In the genomic region with DNA sequence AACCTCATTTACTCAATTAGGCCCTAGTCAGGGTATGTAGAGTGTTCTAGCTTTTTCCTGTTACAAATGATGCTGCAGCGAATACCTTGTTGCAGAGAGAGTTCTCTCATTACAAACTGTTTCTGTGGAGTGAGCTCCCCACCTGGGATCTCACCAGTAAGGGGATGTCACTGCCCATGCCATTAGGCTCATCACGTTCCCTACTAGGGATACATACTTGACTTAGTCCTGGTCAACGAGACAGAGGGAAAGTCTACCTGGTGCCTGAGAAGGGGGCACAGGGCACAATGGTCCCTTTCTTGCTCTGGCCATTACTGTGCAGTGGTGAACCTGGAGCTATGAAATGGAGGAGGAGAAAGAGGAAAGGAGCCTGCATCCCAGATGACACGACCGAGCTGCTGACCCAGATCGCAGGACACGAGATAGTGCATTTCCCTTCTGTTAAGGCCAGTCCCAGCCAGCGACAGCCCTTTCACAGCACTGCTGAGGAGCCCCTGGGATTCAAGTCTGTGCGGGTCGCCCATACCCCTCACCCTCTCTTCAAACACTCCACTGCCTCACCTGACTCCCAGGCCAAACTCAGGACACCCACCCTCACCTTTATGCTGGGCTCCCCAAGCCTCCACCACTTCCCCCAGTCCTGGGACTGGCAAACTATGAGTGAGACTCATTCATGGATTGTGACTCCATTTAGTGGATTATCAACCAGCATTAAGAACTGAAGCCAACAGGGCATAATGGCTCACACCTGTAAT, we compare ENCODE assay signal across 21 cellular contexts. TPM values are rescaled to one million over a fixed set of nuclear protein-coding genes. Genes with fewer than 3 reads are reported as not detected.
DNase-seq lines count a peak whose midpoint lies in the region; ATAC-seq and TF ChIP-seq lines count a peak whose summit lies in the region.
"Had no signal": no experiment of that assay in that cellular context is flagged by ENCODE, and none has a peak within 500 bp of the region (broad histone marks: within the 10 kb centered on the region; RNA-seq: fewer than 3 reads in every experiment).

No MANE protein-coding gene starts in this region.

- no peak for TF ChIP-seq CTCF in Calu3 (IDR thresholded peaks at IDR 0.05; ENCODE audit: unreplicated experiment)
- TF ChIP-seq CTCF in RWPE2 (IDR thresholded peaks at IDR 0.05; ENCODE audit: poor library complexity, severe bottlenecking): no peak
- TF ChIP-seq CTCF in foreskin keratinocyte (conservative IDR thresholded peaks at IDR 0.05): no peak
- no peak for TF ChIP-seq CTCF in smooth muscle cell (IDR thresholded peaks at IDR 0.05; ENCODE audit: borderline replicate concordance, insufficient read depth, poor library complexity, severe bottlenecking)
- TF ChIP-seq CTCF in GM13976 (IDR thresholded peaks at IDR 0.05; ENCODE audit: borderline replicate concordance, control extremely low read depth, extremely low read depth, insufficient read depth, missing control alignments): no peak

- H3K9me3 ChIP-seq in RWPE2 (ENCODE audit: severe bottlenecking) (no peaks in the 10 kb centered on the region), smooth muscle cell (replicated peaks; ENCODE audit: low read depth) (no peaks in the 10 kb centered on the region)
- H3K9me3 ChIP-seq: MG63, sigmoid colon had no signal

- no peaks in the 10 kb centered on the region for H3K9me3 Mint-ChIP-seq in Calu3 (ENCODE audit: low read depth, unreplicated experiment)
- H3K9me3 Mint-ChIP-seq: activated naive CD8-positive, alpha-beta T cell treated with anti-CD3 and anti-CD28 coated beads, Interleukin-2, amount 10 ng/mL, durations not matched to agents 7 days and 5 days had no signal

- DNase-seq in Calu3 (no peak), RWPE2 (ENCODE audit: low spot score) (no peak), foreskin keratinocyte (no peak), smooth muscle cell (lab: John Stamatoyannopoulos, UW; ENCODE audit: unreplicated experiment) (no peak), GM13976 (ENCODE audit: low spot score) (no peak), NAMALWA (ENCODE audit: low spot score) (no peak), NCI-H2227 treated with DMSO at 0.1 percent for 48 hours (lab: John Stamatoyannopoulos, UW) (no peak)
- DNase-seq: activated naive CD8-positive, alpha-beta T cell treated with anti-CD3 and anti-CD28 coated beads, Interleukin-2, amount 10 ng/mL, durations not matched to agents 7 days and 5 days; DMS 273 treated with DMSO at 0.1 percent for 48 hours; erythroblast; GDM1; MG63; NCI-H1694; NCI-H226; occipital lobe; sigmoid colon; stimulated activated CD4-positive, alpha-beta T cell treated with anti-CD3 and anti-CD28 coated beads, Interleukin-2, amount 100 ng/mL, for 24 hours had no signal

- 78% methylated on average over 10 of the region's 10 CpGs for WGBS in smooth muscle cell (ENCODE audit: low lambda C conversion rate)

- H3K27me3 ChIP-seq in RWPE2 (ENCODE audit: insufficient read depth, poor library complexity, severe bottlenecking) (no peaks in the 10 kb centered on the region), foreskin keratinocyte (no peaks in the 10 kb centered on the region), smooth muscle cell (ENCODE audit: low read depth) (no peaks in the 10 kb centered on the region)
- H3K27me3 ChIP-seq: MG63, sigmoid colon had no signal

- peaks cover 8% of the 10 kb centered on the region for H3F3A ChIP-seq in smooth muscle cell (ENCODE audit: low read depth)

- no peak overlapping the region for H3K9ac ChIP-seq in smooth muscle cell (ENCODE audit: low read depth)

- H3K27ac ChIP-seq in RWPE2 (ENCODE audit: poor library complexity, severe bottlenecking) (peak overlapping the region; percentile 100), foreskin keratinocyte (peak overlapping the region; percentile 30), smooth muscle cell (ENCODE audit: low read depth) (peak overlapping the region; percentile 98)

- no peak overlapping the region for H3K4me3 Mint-ChIP-seq in Calu3 (ENCODE audit: low read depth, unreplicated experiment)
- H3K4me3 Mint-ChIP-seq: activated naive CD8-positive, alpha-beta T cell treated with anti-CD3 and anti-CD28 coated beads, Interleukin-2, amount 10 ng/mL, durations not matched to agents 7 days and 5 days; brain; CD14-positive monocyte; dendritic cell treated with granulocyte-macrophage colony-stimulating factor and Interleukin-4, amounts not matched to agents 40 ng/mL and 50 ng/mL, for 4 days had no signal

- peak overlapping the region; percentile 100 for H3K27ac Mint-ChIP-seq in Calu3 (ENCODE audit: unreplicated experiment)
- H3K27ac Mint-ChIP-seq: activated naive CD8-positive, alpha-beta T cell treated with anti-CD3 and anti-CD28 coated beads, Interleukin-2, amount 10 ng/mL, durations not matched to agents 7 days and 5 days; CD14-positive monocyte; dendritic cell treated with granulocyte-macrophage colony-stimulating factor and Interleukin-4, amounts not matched to agents 40 ng/mL and 50 ng/mL, for 4 days had no signal

- H4K20me1 ChIP-seq in smooth muscle cell (ENCODE audit: low read depth): no peaks in the 10 kb centered on the region

- BruUV-seq in Calu3 (replicated peaks; lab: Mats Ljungman, UMichigan): no TSS peak

- H3K36me3 ChIP-seq in RWPE2 (ENCODE audit: low read depth) (peaks cover 22% of the 10 kb centered on the region), smooth muscle cell (ENCODE audit: low read depth) (no peaks in the 10 kb centered on the region)
- H3K36me3 ChIP-seq: MG63, sigmoid colon had no signal

- intact Hi-C loops in Calu3 (cut with micrococcal nuclease; ENCODE audit: unreplicated experiment): no loop called here

- no peaks in the 10 kb centered on the region for H3K79me2 ChIP-seq in smooth muscle cell (ENCODE audit: low read depth)

- peaks cover 24% of the 10 kb centered on the region for H3K36me3 Mint-ChIP-seq in Calu3 (ENCODE audit: insufficient read depth, unreplicated experiment)
- H3K36me3 Mint-ChIP-seq: activated naive CD8-positive, alpha-beta T cell treated with anti-CD3 and anti-CD28 coated beads, Interleukin-2, amount 10 ng/mL, durations not matched to agents 7 days and 5 days; brain; CD14-positive monocyte had no signal

- H3K4me1 ChIP-seq in RWPE2 (ENCODE audit: insufficient read depth, poor library complexity, severe bottlenecking): peaks cover 40% of the 10 kb centered on the region
- peaks cover 31% of the 10 kb centered on the region for H3K4me1 ChIP-seq in foreskin keratinocyte
- no peaks in the 10 kb centered on the region for H3K4me1 ChIP-seq in smooth muscle cell (ENCODE audit: low read depth)

- H3K4me1 Mint-ChIP-seq in Calu3 (ENCODE audit: low read depth, unreplicated experiment): peaks cover 76% of the 10 kb centered on the region

- H3K27me3 Mint-ChIP-seq in Calu3 (ENCODE audit: unreplicated experiment): no peaks in the 10 kb centered on the region
- H3K27me3 Mint-ChIP-seq: brain had no signal

- in situ Hi-C loops in GM13976 (cut with MboI; ENCODE audit: low sequenced_read_pairs, unreplicated experiment): no loop called here

- CTCF ChIA-PET in Calu3 (lab: Charles Lee): no interaction called here

- H2AFZ ChIP-seq in smooth muscle cell (ENCODE audit: low read depth): no peak overlapping the region

- H3K4me2 ChIP-seq in smooth muscle cell: no peak overlapping the region

- ATAC-seq in RWPE2 (ENCODE audit: low read depth) (no peak), foreskin keratinocyte (no peak), HG03108 (IDR thresholded peaks at IDR 0.05; ENCODE audit: unreplicated experiment) (no peak)

- H3K4me3 ChIP-seq in RWPE2 (ENCODE audit: severe bottlenecking): no peak overlapping the region
- H3K4me3 ChIP-seq in smooth muscle cell: no peak overlapping the region
- H3K4me3 ChIP-seq: MG63, sigmoid colon had no signal

RNA-seq across cellular contexts. Expression of a gene that starts 16.0 kb away (rescaled TPM):
- 51.5 and 72.6 TPM in 2 replicates for total RNA-seq in Calu3 (2022)
- total RNA-seq in foreskin keratinocyte: 76.8 and 94.5 TPM in 2 replicates
- 56.1 and 66.0 TPM in 2 replicates for polyA plus RNA-seq in foreskin keratinocyte
- total RNA-seq in smooth muscle cell: 2.2 and 4.4 TPM in 2 replicates
- 3.4 and 4.2 TPM in 2 replicates for polyA plus RNA-seq in smooth muscle cell
- total RNA-seq: activated naive CD8-positive, alpha-beta T cell treated with anti-CD3 and anti-CD28 coated beads, Interleukin-2, amount 10 ng/mL, durations not matched to agents 7 days and 5 days had no signal

Comparison
In these comparisons a context has a peak if more than half of its experiments do, and no peak if none do; other contexts are left out.
1. H3K27ac ChIP-seq: peak in every context shown above with its lines; median percentile 100 in RWPE2; 98 in smooth muscle cell; 30 in foreskin keratinocyte.